9 cellular contexts compared by ENCODE assay signal in genomic region chr1:150464422-150464826, GRCh38. TPM values are rescaled to one million over a fixed set of nuclear protein-coding genes. Genes with fewer than 3 reads are reported as not detected.
DNase-seq lines count a peak whose midpoint lies in the region; ATAC-seq and TF ChIP-seq lines count a peak whose summit lies in the region.
"Had no signal": no experiment of that assay in that cellular context is flagged by ENCODE, and none has a peak within 500 bp of the region (broad histone marks: within the 10 kb centered on the region; RNA-seq: fewer than 3 reads in every experiment).

No MANE protein-coding gene starts in this region.

- H3K27ac Mint-ChIP-seq in glutamatergic neuron (ENCODE audit: unreplicated experiment) = no peak overlapping the region

- peak; percentile 86 for TF ChIP-seq CTCF in glutamatergic neuron (IDR thresholded peaks at IDR 0.05; ENCODE audit: partially characterized antibody, unreplicated experiment)

- peak; percentile 57 for DNase-seq in DMS79 treated with DMSO at 0.1 percent for 48 hours (lab: John Stamatoyannopoulos, UW)
- peak; percentile 35 for DNase-seq in MG63
- peak; percentile 74 for DNase-seq in SK-MEL-5 (ENCODE audit: low read depth, low spot score)
- peak; percentile 60 for DNase-seq in activated gamma-delta T cell treated with anti-CD3 and anti-CD28 coated beads, Interleukin-2, amount 50 U/mL, for 16 hours (ENCODE audit: low read depth)
- DNase-seq in glutamatergic neuron = peak; percentile 57
- peak; percentile 10 for DNase-seq in pulmonary artery endothelial cell (ENCODE audit: low read depth, low spot score)
- DNase-seq in aorta = peak in 1 of 2 donors; percentile 62

- H3K9me3 ChIP-seq in MG63 (no peaks in the 10 kb centered on the region), aorta (ENCODE audit: control insufficient read depth, low read length) (no peaks in the 10 kb centered on the region)

- ATAC-seq in aorta (ENCODE audit: low FRiP score) = peak; percentile 71
- ATAC-seq in HG02763 (IDR thresholded peaks at IDR 0.05; ENCODE audit: unreplicated experiment) = no peak

- WGBS in aorta, 2 donors = 27 to 28% methylated on average over 4 of the region's 4 CpGs

- H3K36me3 ChIP-seq in MG63 (peaks cover 46% of the 10 kb centered on the region), aorta (ENCODE audit: control insufficient read depth in 1 of 2, insufficient read depth in 2 of 2, low read length in 1 of 2) (peaks cover 4 to 5% of the 10 kb centered on the region in 2 donors)

- intact Hi-C loops in aorta (cut with DNase I) = loop anchor here (5.0 to 10.0 kb wide), 3 partner anchors 93 to 160 kb away; partner anchors contain the start of gene ENSA (in 1 of the 2)

- H3K4me3 ChIP-seq in MG63 = no peak overlapping the region
- H3K4me3 ChIP-seq in aorta (ENCODE audit: low read length in 2 of 2) = no peak overlapping the region

- H3K9me3 Mint-ChIP-seq in glutamatergic neuron (ENCODE audit: unreplicated experiment) = no peaks in the 10 kb centered on the region

- no peak overlapping the region for H3K27ac ChIP-seq in aorta (ENCODE audit: low read depth in 1 of 2, low read length in 2 of 2)

- H3K4me1 ChIP-seq in aorta (ENCODE audit: control insufficient read depth in 1 of 2, insufficient read depth in 2 of 2, low read length in 2 of 2) = no peaks in the 10 kb centered on the region

- no peaks in the 10 kb centered on the region for H3K27me3 Mint-ChIP-seq in glutamatergic neuron (ENCODE audit: unreplicated experiment)

- H3K27me3 ChIP-seq in MG63 (no peaks in the 10 kb centered on the region), aorta (ENCODE audit: control insufficient read depth in 1 of 2, insufficient read depth in 2 of 2, low read length in 1 of 2) (no peaks in the 10 kb centered on the region)

- no peak overlapping the region for H3K4me3 Mint-ChIP-seq in glutamatergic neuron (ENCODE audit: unreplicated experiment)

- in situ Hi-C loops in SK-MEL-5 (cut with HindIII; ENCODE audit: low pct_unique_long_range_greater_than_20kb, low sequenced_read_pairs) = no loop called here

- no peaks in the 10 kb centered on the region for H3K36me3 Mint-ChIP-seq in glutamatergic neuron (ENCODE audit: unreplicated experiment)

- H3K4me1 Mint-ChIP-seq in glutamatergic neuron (ENCODE audit: low read depth, unreplicated experiment) = no peaks in the 10 kb centered on the region

RNA-seq across cellular contexts. Expression of gene TARS2, which starts 22.8 kb away (rescaled TPM):
- total RNA-seq in MG63 (2014; rRNA removed; shearing (Covaris generic); ENCODE audit: low replicate concordance) = 14.7 and 15.4 TPM in 2 replicates
- 24.7 and 28.3 TPM in 2 replicates for total RNA-seq in SK-MEL-5 (2014; rRNA removed; shearing (Covaris generic))
- 42.5 and 49.5 TPM in 2 replicates for polyA plus RNA-seq in SK-MEL-5 (2015; cell fraction: cytosol; rRNA removed)
- 38.2 and 39.7 TPM in 2 replicates for polyA plus RNA-seq in SK-MEL-5 (2015; cell fraction: nucleus; rRNA removed)
- total RNA-seq in glutamatergic neuron (ENCODE audit: unreplicated experiment) (38.7 TPM), pulmonary artery endothelial cell (14.4 and 36.2 TPM in 2 replicates), aorta (10 to 100 TPM; 10.6 to 16.9 TPM)
- 10 to 100 TPM in 1 of 2 donors, 1 to 10 TPM in 1; 8.4 to 18.6 TPM for polyA plus RNA-seq in aorta

RNA-seq across cellular contexts. Expression of gene ECM1, which starts 43.5 kb away (rescaled TPM):
- 9.9 and 13.8 TPM in 2 replicates for total RNA-seq in MG63 (2014; rRNA removed; shearing (Covaris generic); ENCODE audit: low replicate concordance)
- 192 TPM in 2 replicates for total RNA-seq in SK-MEL-5 (2014; rRNA removed; shearing (Covaris generic))
- polyA plus RNA-seq in SK-MEL-5 (2015; cell fraction: cytosol; rRNA removed) = 401 and 407 TPM in 2 replicates
- polyA plus RNA-seq in SK-MEL-5 (2015; cell fraction: nucleus; rRNA removed) = 338 and 339 TPM in 2 replicates
- total RNA-seq in glutamatergic neuron (ENCODE audit: unreplicated experiment) = 2.8 TPM
- total RNA-seq in pulmonary artery endothelial cell = 0.35 and 0.46 TPM in 2 replicates
- 10 to 100 TPM; 26.3 to 57.6 TPM for total RNA-seq in aorta
- polyA plus RNA-seq in aorta = 10 to 100 TPM in 1 of 2 donors, 1 to 10 TPM in 1; 8.1 to 32.6 TPM

RNA-seq across cellular contexts. Expression of gene FALEC, which starts 51.1 kb away (rescaled TPM):
- total RNA-seq in MG63 (2014; rRNA removed; shearing (Covaris generic); ENCODE audit: low replicate concordance) = not detected in 2 replicates
- not detected in 2 replicates for total RNA-seq in SK-MEL-5 (2014; rRNA removed; shearing (Covaris generic))
- polyA plus RNA-seq in SK-MEL-5 (2015; cell fraction: cytosol; rRNA removed) = not detected in 2 replicates
- polyA plus RNA-seq in SK-MEL-5 (2015; cell fraction: nucleus; rRNA removed) = 1.4 and 3.5 TPM in 2 replicates
- total RNA-seq in glutamatergic neuron (ENCODE audit: unreplicated experiment) = not detected
- total RNA-seq in pulmonary artery endothelial cell = 0.20 TPM in 1 of 2 replicates, not detected in the other
- under 1 TPM in 1 of 2 donors, not detected in 1; 0.99 TPM for total RNA-seq in aorta
- 1 to 10 TPM in 1 of 2 donors, not detected in 1; 1.1 TPM for polyA plus RNA-seq in aorta
- total RNA-seq: T-helper 2 cell treated with Interferon-gamma antibody and Interleukin-4, amounts not matched to agents 100 ng/mL and 5 ng/mL, for 36 hours had no signal
